In genomic region chr19:35716985-35717664, GRCh38 we compare ENCODE assay signal across 1 cellular context.
TF ChIP-seq lines count a peak whose summit lies in the region.

No MANE protein-coding gene starts in this region.

TF ChIP-seq in HepG2, 621 proteins besides CTCF, POLR2A, EP300 and RAD21 (continues in another document):
- no peak for TF ChIP-seq ZFP41 (CRISPR knock-in tag; IDR thresholded peaks at IDR 0.05; ENCODE audit: borderline replicate concordance)
- no peak for TF ChIP-seq NFIC (IDR thresholded peaks at IDR 0.05; ENCODE audit: low read length)
- no peak for TF ChIP-seq ZNF746 (CRISPR knock-in tag; IDR thresholded peaks at IDR 0.05)
- 0 out of 2 replicates have a peak, but pooled peaks have one; percentile 6 for TF ChIP-seq HNF1B (CRISPR knock-in tag; IDR thresholded peaks at IDR 0.05)
- 0 out of 2 replicates have a peak, but pooled peaks have one; percentile 75 for TF ChIP-seq ZBTB25 (CRISPR knock-in tag; IDR thresholded peaks at IDR 0.05)
- no peak for TF ChIP-seq ARNTL (CRISPR knock-in tag; IDR thresholded peaks at IDR 0.05)
- TF ChIP-seq HES4 (CRISPR knock-in tag; IDR thresholded peaks at IDR 0.05; ENCODE audit: borderline replicate concordance): no peak
- TF ChIP-seq ARNT2 (CRISPR knock-in tag; IDR thresholded peaks at IDR 0.05; ENCODE audit: low read depth): no peak
- no peak for TF ChIP-seq RFXANK (CRISPR knock-in tag; IDR thresholded peaks at IDR 0.05)
- no peak for TF ChIP-seq ZNF740 (CRISPR knock-in tag; IDR thresholded peaks at IDR 0.05)
- peak; percentile 55; the same call in 1 of the 2 replicates for TF ChIP-seq ZGPAT (CRISPR knock-in tag; IDR thresholded peaks at IDR 0.05)
- TF ChIP-seq TCF7L2 (IDR thresholded peaks at IDR 0.05; ENCODE audit: low read depth, low read length): no peak
- TF ChIP-seq BORCS8-MEF2B (CRISPR knock-in tag; IDR thresholded peaks at IDR 0.05): no peak
- TF ChIP-seq LBX2 (CRISPR knock-in tag; IDR thresholded peaks at IDR 0.05; ENCODE audit: borderline replicate concordance): no peak
- TF ChIP-seq ZKSCAN8 (CRISPR knock-in tag; IDR thresholded peaks at IDR 0.05; ENCODE audit: borderline replicate concordance): no peak
- no peak for TF ChIP-seq ETV5 (CRISPR knock-in tag; IDR thresholded peaks at IDR 0.05; ENCODE audit: borderline replicate concordance)
- no peak for TF ChIP-seq ZNF431 (CRISPR knock-in tag; IDR thresholded peaks at IDR 0.05; ENCODE audit: borderline replicate concordance, low read depth)
- TF ChIP-seq ARNT (IDR thresholded peaks at IDR 0.05): no peak
- peak; percentile 41 for TF ChIP-seq PHF8 (CRISPR knock-in tag; IDR thresholded peaks at IDR 0.05)
- TF ChIP-seq ZNF570 (CRISPR knock-in tag; IDR thresholded peaks at IDR 0.05; ENCODE audit: borderline replicate concordance): no peak
- TF ChIP-seq CREBL2 (CRISPR knock-in tag; IDR thresholded peaks at IDR 0.05; ENCODE audit: borderline replicate concordance): no peak
- TF ChIP-seq ELF4 (CRISPR knock-in tag; IDR thresholded peaks at IDR 0.05; ENCODE audit: borderline replicate concordance): peak; percentile 63; the same call in 1 of the 2 replicates
- TF ChIP-seq ETV6 (CRISPR knock-in tag; conservative IDR thresholded peaks at IDR 0.05): no peak; the same call in 1 of the 2 replicates
- TF ChIP-seq HNF1A (IDR thresholded peaks at IDR 0.05; ENCODE audit: low read depth): peak; percentile 22; the same call in 1 of the 2 replicates
- TF ChIP-seq HNF1A (CRISPR knock-in tag; IDR thresholded peaks at IDR 0.05; ENCODE audit: borderline replicate concordance): no peak
- TF ChIP-seq ATF7 (IDR thresholded peaks at IDR 0.05): no peak
- TF ChIP-seq ATF7 (CRISPR knock-in tag; IDR thresholded peaks at IDR 0.05): no peak
- no peak for TF ChIP-seq IRF9 (CRISPR knock-in tag; IDR thresholded peaks at IDR 0.05; ENCODE audit: borderline replicate concordance)
- no peak for TF ChIP-seq FUBP1 (CRISPR knock-in tag; IDR thresholded peaks at IDR 0.05; ENCODE audit: borderline replicate concordance)
- 0 out of 2 replicates have a peak, but pooled peaks have one; percentile 5 for TF ChIP-seq ISL2 (CRISPR knock-in tag; IDR thresholded peaks at IDR 0.05)
- no peak for TF ChIP-seq ELK4 (CRISPR knock-in tag; IDR thresholded peaks at IDR 0.05; ENCODE audit: borderline replicate concordance)
- no peak for TF ChIP-seq IKZF4 (CRISPR knock-in tag; IDR thresholded peaks at IDR 0.05; ENCODE audit: borderline replicate concordance, low read depth, not compliant biosample characterization)
- TF ChIP-seq RXRB (CRISPR knock-in tag; IDR thresholded peaks at IDR 0.05; ENCODE audit: borderline replicate concordance): peak; percentile 27; the same call in 1 of the 2 replicates
- TF ChIP-seq AHDC1 (CRISPR knock-in tag; IDR thresholded peaks at IDR 0.05; ENCODE audit: borderline replicate concordance): 0 out of 2 replicates have a peak, but pooled peaks have one; percentile 43
- no peak for TF ChIP-seq ZNF616 (CRISPR knock-in tag; IDR thresholded peaks at IDR 0.05; ENCODE audit: low read depth)
- no peak for TF ChIP-seq ESRRA (CRISPR knock-in tag; IDR thresholded peaks at IDR 0.05; ENCODE audit: low read depth)
- no peak for TF ChIP-seq TRIM24 (CRISPR knock-in tag; IDR thresholded peaks at IDR 0.05)
- TF ChIP-seq ZNF747 (CRISPR knock-in tag; IDR thresholded peaks at IDR 0.05; ENCODE audit: borderline replicate concordance): no peak; the same call in 1 of the 2 replicates
- TF ChIP-seq ATM (IDR thresholded peaks at IDR 0.05; ENCODE audit: borderline replicate concordance): no peak
- 0 out of 2 replicates have a peak, but pooled peaks have one; percentile 13 for TF ChIP-seq SP2 (CRISPR knock-in tag; IDR thresholded peaks at IDR 0.05)
- TF ChIP-seq NBN (conservative IDR thresholded peaks at IDR 0.05): no peak
- no peak for TF ChIP-seq ZMYM2 (CRISPR knock-in tag; IDR thresholded peaks at IDR 0.05)
